21 cellular contexts compared by ENCODE assay signal in the genomic region with DNA sequence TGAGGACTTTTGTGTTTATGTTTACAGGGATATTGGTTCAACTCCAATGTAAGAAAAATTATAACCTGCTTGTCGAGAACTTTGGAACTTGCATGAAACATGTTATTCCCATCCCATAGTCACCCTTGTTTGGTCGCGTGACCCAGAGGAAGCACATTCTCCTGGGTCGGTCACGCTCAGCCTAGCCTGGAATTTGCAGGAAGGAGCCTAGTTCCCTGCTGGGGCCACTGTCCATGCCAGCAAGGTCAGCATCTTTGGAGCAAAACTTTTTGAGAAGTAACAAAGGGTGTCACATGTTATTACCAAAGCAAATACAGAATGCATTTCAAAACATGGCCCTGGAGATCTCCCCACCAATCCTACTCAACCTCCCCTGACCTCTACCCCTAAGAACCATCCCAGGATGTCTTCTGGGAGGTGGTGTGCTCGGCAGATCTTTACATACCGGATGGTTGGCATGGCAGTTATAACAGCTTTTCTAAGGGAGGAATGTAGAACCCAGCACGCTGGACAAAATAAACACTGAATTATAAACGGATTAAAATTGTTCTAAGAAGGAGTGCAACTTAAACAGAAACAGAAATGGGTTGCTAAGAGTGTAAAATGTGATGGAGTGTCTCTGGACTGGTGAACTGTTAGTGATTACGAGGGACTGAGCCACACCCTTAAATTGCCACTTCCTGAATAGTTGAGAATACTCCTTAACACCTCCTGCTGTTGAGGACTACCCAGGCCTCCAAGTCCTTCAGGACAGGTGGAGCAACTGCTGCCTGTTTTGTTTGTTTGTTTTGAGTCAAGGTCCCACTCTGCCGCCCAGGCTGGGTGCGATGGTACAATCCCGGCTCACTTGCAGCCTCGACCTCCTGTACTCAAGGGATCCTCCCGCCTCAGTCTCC. TPM values are rescaled to one million over a fixed set of nuclear protein-coding genes. Genes with fewer than 3 reads are reported as not detected.
DNase-seq lines count a peak whose midpoint lies in the region; ATAC-seq and TF ChIP-seq lines count a peak whose summit lies in the region.
"Had no signal": no experiment of that assay in that cellular context is flagged by ENCODE, and none has a peak within 500 bp of the region (broad histone marks: within the 10 kb centered on the region; RNA-seq: fewer than 3 reads in every experiment).

No MANE protein-coding gene starts in this region.

- H3K4me1 Mint-ChIP-seq in activated B cell treated with CpG ODN at 0.5 μM for 24 hours, result peaks cover 66% of the 10 kb centered on the region
- peaks cover 0 to 11% (median 7%) of the 10 kb centered on the region in 7 donors for H3K4me1 Mint-ChIP-seq in naive thymus-derived CD4-positive, alpha-beta T cell
- H3K4me1 Mint-ChIP-seq: neural crest cell had no signal

- no peak overlapping the region for H3K4me3 Mint-ChIP-seq in activated B cell treated with CpG ODN at 0.5 μM for 24 hours
- H3K4me3 Mint-ChIP-seq in naive thymus-derived CD4-positive, alpha-beta T cell, result no peak overlapping the region
- H3K4me3 Mint-ChIP-seq: activated CD4-positive, alpha-beta T cell treated with anti-CD3 and anti-CD28 coated beads, Interleukin-2, amount 10 ng/mL, durations not matched to agents 7 days and 5 days; CD4-positive, CD25-positive, alpha-beta regulatory T cell; neural crest cell had no signal

- H3K9me3 Mint-ChIP-seq in activated B cell treated with CpG ODN at 0.5 μM for 24 hours, result no peaks in the 10 kb centered on the region
- H3K9me3 Mint-ChIP-seq in naive thymus-derived CD4-positive, alpha-beta T cell, result peaks cover 0 to 8% (median 0%) of the 10 kb centered on the region in 11 donors
- H3K9me3 Mint-ChIP-seq: neural crest cell had no signal

- ATAC-seq in activated B cell treated with CpG ODN at 0.5 μM for 24 hours (ENCODE audit: low read depth), result no peak
- peak; percentile 94 for ATAC-seq in left colon
- no peak for ATAC-seq in gastrocnemius medialis
- ATAC-seq in naive thymus-derived CD4-positive, alpha-beta T cell, result no peak

- TF ChIP-seq CTCF in activated B cell treated with CpG ODN at 0.5 μM for 24 hours (IDR thresholded peaks at IDR 0.05) (no peak), gastrocnemius medialis (IDR thresholded peaks at IDR 0.05 in 4 of 5, conservative IDR thresholded peaks at IDR 0.05 in 1 of 5) (no peak), coronary artery (IDR thresholded peaks at IDR 0.05) (no peak)

- no peaks in the 10 kb centered on the region for H3K27me3 Mint-ChIP-seq in activated B cell treated with CpG ODN at 0.5 μM for 24 hours
- peaks cover 0 to 34% (median 18%) of the 10 kb centered on the region in 5 donors for H3K27me3 Mint-ChIP-seq in naive thymus-derived CD4-positive, alpha-beta T cell

- H3K4me3 ChIP-seq in BLaER1, result no peak overlapping the region
- H3K4me3 ChIP-seq in gastrocnemius medialis, result no peak overlapping the region
- H3K4me3 ChIP-seq in coronary artery, result no peak overlapping the region
- H3K4me3 ChIP-seq in naive thymus-derived CD4-positive, alpha-beta T cell (ENCODE audit: low read length), result no peak overlapping the region
- H3K4me3 ChIP-seq: prostate gland had no signal

- intact Hi-C loops in activated B cell treated with CpG ODN at 0.5 μM for 24 hours (cut with micrococcal nuclease) (no loop called here), left colon (cut with DNase I, micrococcal nuclease) (no loop called here), gastrocnemius medialis (cut with DNase I; ENCODE audit: low total_unique reads) (no loop called here)
- intact Hi-C loops in naive thymus-derived CD4-positive, alpha-beta T cell (cut with micrococcal nuclease), result no loop called here

- no peak for TF ChIP-seq POLR2A in gastrocnemius medialis (IDR thresholded peaks at IDR 0.05)

- H3K27ac Mint-ChIP-seq in activated B cell treated with CpG ODN at 0.5 μM for 24 hours, result peak overlapping the region; percentile 61
- no peak overlapping the region for H3K27ac Mint-ChIP-seq in naive thymus-derived CD4-positive, alpha-beta T cell
- H3K27ac Mint-ChIP-seq: activated CD4-positive, alpha-beta T cell treated with anti-CD3 and anti-CD28 coated beads, Interleukin-2, amount 10 ng/mL, durations not matched to agents 7 days and 5 days; CD4-positive, CD25-positive, alpha-beta regulatory T cell; immature natural killer cell had no signal

- no peak overlapping the region for H3K9ac ChIP-seq in BLaER1

- H3K4me1 ChIP-seq in BLaER1 (peaks cover 59% of the 10 kb centered on the region), gastrocnemius medialis (no peaks in the 10 kb centered on the region)
- H3K4me1 ChIP-seq in naive thymus-derived CD4-positive, alpha-beta T cell (ENCODE audit: control insufficient read depth in 2 of 2, insufficient read depth in 2 of 2, low read length in 2 of 2), result no peaks in the 10 kb centered on the region
- H3K4me1 ChIP-seq: prostate gland had no signal

- H3K36me3 ChIP-seq in BLaER1 (no peaks in the 10 kb centered on the region), gastrocnemius medialis (no peaks in the 10 kb centered on the region)
- H3K36me3 ChIP-seq in naive thymus-derived CD4-positive, alpha-beta T cell (ENCODE audit: control insufficient read depth in 2 of 3, insufficient read depth in 3 of 3, low read length in 3 of 3), result no peaks in the 10 kb centered on the region
- H3K36me3 ChIP-seq: prostate gland had no signal

- H3K36me3 Mint-ChIP-seq in activated B cell treated with CpG ODN at 0.5 μM for 24 hours (ENCODE audit: low read depth), result no peaks in the 10 kb centered on the region
- peaks cover 0 to 1% (median 0%) of the 10 kb centered on the region in 5 donors for H3K36me3 Mint-ChIP-seq in naive thymus-derived CD4-positive, alpha-beta T cell
- H3K36me3 Mint-ChIP-seq: CD4-positive, CD25-positive, alpha-beta regulatory T cell had no signal

- DNase-seq in activated B cell treated with CpG ODN at 0.5 μM for 24 hours, result no peak
- peak in 1 of 2 donors; percentile 53 for DNase-seq in left colon
- peak; percentile 34 to 44 for DNase-seq in gastrocnemius medialis
- DNase-seq in coronary artery (ENCODE audit: low spot score), result no peak
- no peak for DNase-seq in SKM-1 treated with dmso at 0.1 percent for 144 hours (lab: John Stamatoyannopoulos, UW; ENCODE audit: unreplicated experiment)
- no peak for DNase-seq in NCI-H748 (lab: John Stamatoyannopoulos, UW; ENCODE audit: unreplicated experiment)
- no peak for DNase-seq in naive thymus-derived CD4-positive, alpha-beta T cell
- DNase-seq: ACHN; activated CD4-positive, alpha-beta T cell treated with anti-CD3 and anti-CD28 coated beads, Interleukin-2, amount 10 ng/mL, durations not matched to agents 7 days and 5 days; activated gamma-delta T cell treated with Interleukin-2 at 50 U/mL for 16 hours; CD4-positive, CD25-positive, alpha-beta regulatory T cell; cortex of kidney; immature natural killer cell; IMR-90; mesenchymal stem cell; NCI-H1436; NCI-H526 treated with DMSO at 0.1 percent for 48 hours had no signal

- peak overlapping the region; percentile 52 for H3K4me2 ChIP-seq in BLaER1

- POLR2A ChIA-PET in activated B cell treated with CpG ODN at 0.5 μM for 24 hours (lab: Charles Lee), result no interaction called here
- POLR2A ChIA-PET in naive thymus-derived CD4-positive, alpha-beta T cell (lab: Charles Lee), result no interaction called here

- in situ Hi-C loops in gastrocnemius medialis (cut with MboI; ENCODE audit: low sequenced_read_pairs in 4 of 4), result no loop called here

- H3K27me3 ChIP-seq in BLaER1 (no peaks in the 10 kb centered on the region), gastrocnemius medialis (peaks cover 0 to 3% (median 0%) of the 10 kb centered on the region in 3 donors)
- H3K27me3 ChIP-seq in naive thymus-derived CD4-positive, alpha-beta T cell (ENCODE audit: control insufficient read depth in 2 of 2, insufficient read depth in 2 of 2, low read length in 2 of 2), result no peaks in the 10 kb centered on the region

- H3K9me3 ChIP-seq in BLaER1 (peaks cover 5% of the 10 kb centered on the region; the same call in 1 of the 2 replicates), gastrocnemius medialis (no peaks in the 10 kb centered on the region)
- H3K9me3 ChIP-seq in naive thymus-derived CD4-positive, alpha-beta T cell (ENCODE audit: control insufficient read depth in 2 of 3, low read length in 3 of 3), result no peaks in the 10 kb centered on the region
- H3K9me3 ChIP-seq: prostate gland had no signal

- CTCF ChIA-PET in activated B cell treated with CpG ODN at 0.5 μM for 24 hours (lab: Charles Lee), result no interaction called here
- CTCF ChIA-PET in naive thymus-derived CD4-positive, alpha-beta T cell (lab: Charles Lee), result no interaction called here

- H3K27ac ChIP-seq in BLaER1, result no peak overlapping the region
- no peak overlapping the region for H3K27ac ChIP-seq in gastrocnemius medialis
- H3K27ac ChIP-seq in coronary artery, result peak overlapping the region in 1 of 2 donors; percentile 43
- no peak overlapping the region for H3K27ac ChIP-seq in naive thymus-derived CD4-positive, alpha-beta T cell (ENCODE audit: low read depth, low read length)
- H3K27ac ChIP-seq: prostate gland had no signal

- H4K20me1 ChIP-seq in BLaER1, result no peaks in the 10 kb centered on the region

RNA-seq across cellular contexts. Expression of a gene that starts 26.0 kb away (rescaled TPM):
- total RNA-seq in activated B cell treated with CpG ODN at 0.5 μM for 24 hours (234 and 248 TPM in 2 replicates), left colon (10 to 100 TPM; 41.9 to 48.7 TPM), gastrocnemius medialis (1 to 10 TPM; 1.5 to 3.1 (median 2.8) TPM)
- 100 to 1,000 TPM in 1 of 5 experiments, 10 to 100 TPM in 2, 1 to 10 TPM in 2; 3.5 to 105 (median 19.9) TPM for total RNA-seq in naive thymus-derived CD4-positive, alpha-beta T cell
- polyA plus RNA-seq in naive thymus-derived CD4-positive, alpha-beta T cell, result 1 to 10 TPM; 4.5 to 6.4 TPM
- total RNA-seq: endothelial cell of umbilical vein, IMR-90 had no signal
- polyA plus RNA-seq: endothelial cell of umbilical vein, IMR-90 had no signal

Comparison
In these comparisons a context has a peak if more than half of its experiments do, and no peak if none do; other contexts are left out.
1. DNase-seq: peak in gastrocnemius medialis (2 of 2); none in activated B cell treated with CpG ODN at 0.5 μM for 24 hours (single experiment), coronary artery (single experiment), SKM-1 treated with dmso at 0.1 percent for 144 hours (single experiment), NCI-H748 (single experiment) and naive thymus-derived CD4-positive, alpha-beta T cell (0 of 9).